In the genomic region with DNA sequence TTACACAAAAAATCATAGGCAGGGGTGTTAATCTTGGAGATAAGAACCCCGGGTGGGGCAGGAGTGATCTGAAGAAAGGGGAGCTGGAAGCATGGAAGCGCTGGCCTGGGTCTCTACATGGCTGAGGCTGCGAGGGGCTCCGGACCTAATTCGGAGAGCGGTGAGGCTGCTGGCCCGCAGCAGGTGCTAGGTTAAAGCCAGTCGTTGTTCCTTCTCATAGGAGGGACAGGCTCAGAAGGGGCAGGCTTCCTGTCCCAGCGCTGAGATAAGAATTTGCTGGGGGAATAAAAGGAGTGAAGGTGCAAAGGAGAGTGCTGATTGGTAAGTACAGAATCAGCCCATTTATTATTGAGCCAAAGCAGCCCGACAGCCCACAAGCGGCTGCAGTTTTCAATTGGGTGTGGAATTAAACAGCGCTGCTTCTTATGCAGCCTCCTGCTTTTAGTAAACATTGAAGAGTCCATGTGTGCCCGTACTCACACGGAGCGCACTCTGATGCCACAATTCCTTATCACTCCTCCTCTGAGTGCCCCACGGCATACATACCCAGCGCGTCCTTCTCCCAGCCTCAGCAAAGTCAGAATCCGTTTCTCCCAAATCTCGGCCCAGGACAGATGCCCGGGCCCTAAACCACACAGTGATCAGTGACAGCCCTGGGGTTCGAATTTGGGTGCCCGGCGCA, we compare ENCODE assay signal across 17 cellular contexts. TPM values are rescaled to one million over a fixed set of nuclear protein-coding genes. Genes with fewer than 3 reads are reported as not detected.
A peak's percentile ranks its signal among the peaks of the same experiment; 100 is the strongest.
DNase-seq lines count a peak whose midpoint lies in the region; ATAC-seq and TF ChIP-seq lines count a peak whose summit lies in the region.
"Had no signal": no experiment of that assay in that cellular context is flagged by ENCODE, and none has a peak within 500 bp of the region (broad histone marks: within the 10 kb centered on the region; RNA-seq: fewer than 3 reads in every experiment).

No MANE protein-coding gene starts in this region.

- no peaks in the 10 kb centered on the region for H4K20me1 ChIP-seq in hepatocyte (ENCODE audit: insufficient read depth, poor library complexity, severe bottlenecking)

- no peaks in the 10 kb centered on the region for H3K4me1 ChIP-seq in hepatocyte (ENCODE audit: insufficient read depth)
- H3K4me1 ChIP-seq: BE2C had no signal

- H3K27ac ChIP-seq in AG04450 (ENCODE audit: low read depth, low read length) (peak overlapping the region; percentile 0), HL-60 (replicated peaks) (peak overlapping the region; percentile 91), hepatocyte (no peak overlapping the region)

- 84% methylated on average over 24 of the region's 24 CpGs for WGBS in hepatocyte (ENCODE audit: low lambda C conversion rate, missing lambda C conversion rate)

- no peak overlapping the region for H3K4me3 ChIP-seq in AG04450 (ENCODE audit: low read depth, low read length)
- H3K4me3 ChIP-seq in HL-60 (replicated peaks; ENCODE audit: insufficient read depth, low read length), result no peak overlapping the region
- no peak overlapping the region for H3K4me3 ChIP-seq in hepatocyte

- H3K9me3 ChIP-seq in AG04450 (ENCODE audit: control insufficient read depth, insufficient read depth, low read length), result peaks cover 14% of the 10 kb centered on the region; the same call in 1 of the 2 replicates
- no peaks in the 10 kb centered on the region for H3K9me3 ChIP-seq in hepatocyte (ENCODE audit: low read depth)
- H3K9me3 ChIP-seq: BE2C had no signal

- POLR2A ChIA-PET in AG04450 (lab: Yijun Ruan, JAX), result no interaction called here

- no peaks in the 10 kb centered on the region for H3K9me2 ChIP-seq in hepatocyte (replicated peaks; ENCODE audit: insufficient read depth)

- no peak for TF ChIP-seq CTCF in AG04450 (IDR thresholded peaks at IDR 0.05; ENCODE audit: low read depth, low read length)
- no peak for TF ChIP-seq CTCF in HL-60 (IDR thresholded peaks at IDR 0.05; ENCODE audit: insufficient read depth, low read length)
- no peak for TF ChIP-seq CTCF in omental fat pad (IDR thresholded peaks at IDR 0.05)
- no peak for TF ChIP-seq CTCF in hepatocyte (IDR thresholded peaks at IDR 0.05; ENCODE audit: poor library complexity)

- no peak overlapping the region for H2AFZ ChIP-seq in hepatocyte

- H3K27me3 ChIP-seq in AG04450 (ENCODE audit: control insufficient read depth, insufficient read depth, low read length) (peaks cover 23% of the 10 kb centered on the region), HL-60 (ENCODE audit: insufficient read depth, poor library complexity, severe bottlenecking) (no peaks in the 10 kb centered on the region), hepatocyte (no peaks in the 10 kb centered on the region)
- H3K27me3 ChIP-seq: BE2C had no signal

- no peak overlapping the region for H3K4me2 ChIP-seq in hepatocyte

- H3K36me3 ChIP-seq in hepatocyte (replicated peaks; ENCODE audit: insufficient read depth, low read depth), result no peaks in the 10 kb centered on the region
- H3K36me3 ChIP-seq: BE2C had no signal

- H3K79me2 ChIP-seq in hepatocyte, result no peaks in the 10 kb centered on the region

- CTCF ChIA-PET in AG04450 (lab: Charles Lee), result no interaction called here

- no peak for ATAC-seq in omental fat pad (ENCODE audit: low FRiP score)
- no peak for ATAC-seq in GM18858 (IDR thresholded peaks at IDR 0.05; ENCODE audit: unreplicated experiment)

- DNase-seq in AG04450 (ENCODE audit: low read depth, low spot score), result no peak
- DNase-seq in HL-60 (ENCODE audit: low read depth in 1 of 2, low spot score in 1 of 2), result peak in 1 of 2 experiments; percentile 32
- DNase-seq in ecto neural progenitor cell (ENCODE audit: low spot score), result peak; percentile 32
- peak; percentile 16 for DNase-seq in omental fat pad (ENCODE audit: low spot score)
- DNase-seq in NCI-H345 treated with DMSO at 0.1 percent for 48 hours (lab: John Stamatoyannopoulos, UW; ENCODE audit: unreplicated experiment), result no peak
- DNase-seq in T-helper 1 cell, result no peak
- DNase-seq in hepatocyte (ENCODE audit: low spot score), result no peak
- DNase-seq: activated CD4-positive, alpha-beta T cell treated with anti-CD3 and anti-CD28 coated beads for 4 hours; activated gamma-delta T cell; BE2C; central memory CD4-positive, alpha-beta T cell; NCI-H1092; NCI-H524 treated with DMSO at 0.1 percent for 48 hours had no signal

RNA-seq across cellular contexts. Expression of gene CHST13, which starts 17.1 kb away (rescaled TPM):
- not detected in 2 replicates for polyA plus RNA-seq in AG04450 (2011; rRNA removed)
- polyA minus RNA-seq in AG04450 (2011; rRNA and poly(A)+ RNA removed), result not detected in 2 replicates
- 1 to 10 TPM in 2 of 4 donors, under 1 TPM in 1, not detected in 1; 0.46 to 2.3 (median 1.7) TPM for total RNA-seq in omental fat pad
- 31.5 and 36.0 TPM in 2 replicates for total RNA-seq in hepatocyte
- 50.2 and 54.6 TPM in 2 replicates for polyA plus RNA-seq in hepatocyte
- total RNA-seq: Daoy, esophagus mucosa, myocyte had no signal

RNA-seq across cellular contexts. Expression of gene C3orf22, which starts 17.6 kb away (rescaled TPM):
- not detected in 2 replicates for polyA plus RNA-seq in AG04450 (2011; rRNA removed)
- polyA minus RNA-seq in AG04450 (2011; rRNA and poly(A)+ RNA removed), result not detected in 2 replicates
- total RNA-seq in omental fat pad, result not detected
- total RNA-seq in hepatocyte, result not detected in 2 replicates
- polyA plus RNA-seq in hepatocyte, result 0.19 TPM in 1 of 2 replicates, not detected in the other
- total RNA-seq: Daoy, esophagus mucosa, myocyte had no signal

RNA-seq across cellular contexts. Expression of gene UROC1, which starts 23.5 kb away (rescaled TPM):
- polyA plus RNA-seq in AG04450 (2011; rRNA removed), result not detected in 2 replicates
- not detected in 2 replicates for polyA minus RNA-seq in AG04450 (2011; rRNA and poly(A)+ RNA removed)
- total RNA-seq in omental fat pad, result not detected
- 2.2 and 4.2 TPM in 2 replicates for total RNA-seq in hepatocyte
- polyA plus RNA-seq in hepatocyte, result 1.5 and 2.3 TPM in 2 replicates
- total RNA-seq: Daoy, esophagus mucosa, myocyte had no signal

Comparison
In these comparisons a context has a peak if more than half of its experiments do, and no peak if none do; other contexts are left out.
1. DNase-seq: peak in ecto neural progenitor cell (single experiment) and omental fat pad (single experiment); none in AG04450 (single experiment), NCI-H345 treated with DMSO at 0.1 percent for 48 hours (single experiment), T-helper 1 cell (0 of 5) and hepatocyte (single experiment).